ENCODE assay signal across 15 cellular contexts in genomic region chr14:72532686-72533454, GRCh38.
"Had no signal": no experiment of that assay in that cellular context is flagged by ENCODE, and none has a peak within 500 bp of the region (broad histone marks: within the 10 kb centered on the region; RNA-seq: fewer than 3 reads in every experiment).

No MANE protein-coding gene starts in this region.

- H3K27ac Mint-ChIP-seq: activated T-helper 17 cell treated with anti-CD3 and anti-CD28 coated beads, Interleukin-2, amount 50 U/mL, for 72 hours; stimulated activated effector memory CD8-positive, alpha-beta T cell treated with anti-CD3 and anti-CD28 coated beads, Interleukin-12 subunit alpha, Interleukin-12 subunit beta, amount 100 ng/mL, for 72 hours had no signal

- H3K4me3 Mint-ChIP-seq: activated T-helper 17 cell treated with anti-CD3 and anti-CD28 coated beads, Interleukin-2, amount 50 U/mL, for 72 hours; stimulated activated effector memory CD8-positive, alpha-beta T cell treated with anti-CD3 and anti-CD28 coated beads, Interleukin-12 subunit alpha, Interleukin-12 subunit beta, amount 100 ng/mL, for 72 hours had no signal

- H3K27ac ChIP-seq: esophagus squamous epithelium, left lung had no signal

- H3K27me3 Mint-ChIP-seq: naive B cell had no signal

- H3K36me3 ChIP-seq: esophagus squamous epithelium, left lung had no signal

- H3K4me3 ChIP-seq: esophagus squamous epithelium, left lung had no signal

- H3K36me3 Mint-ChIP-seq: stimulated activated effector memory CD8-positive, alpha-beta T cell treated with anti-CD3 and anti-CD28 coated beads, Interleukin-12 subunit alpha, Interleukin-12 subunit beta, amount 100 ng/mL, for 72 hours had no signal

- ATAC-seq: activated T-helper 17 cell treated with anti-CD3 and anti-CD28 coated beads, Interleukin-2, amount 50 U/mL, for 72 hours; left lung; stimulated activated effector memory CD8-positive, alpha-beta T cell treated with anti-CD3 and anti-CD28 coated beads, Interleukin-12 subunit alpha, Interleukin-12 subunit beta, amount 100 ng/mL, for 72 hours had no signal

- DNase-seq: activated CD4-positive, alpha-beta T cell treated with anti-CD3 and anti-CD28 coated beads, Interleukin-2, amount 50 U/mL, for 4 hours; activated naive CD4-positive, alpha-beta T cell treated with Interleukin-2 at 50 U/mL for 16 hours; amniotic stem cell; effector CD8-positive, alpha-beta T cell; esophagus squamous epithelium; hippocampal formation; kidney; left lung; mammary epithelial cell; naive B cell; posterior cingulate gyrus; retina; T-helper 9 cell had no signal
